Comparison of ENCODE assay signal across 8 cellular contexts in the genomic region with DNA sequence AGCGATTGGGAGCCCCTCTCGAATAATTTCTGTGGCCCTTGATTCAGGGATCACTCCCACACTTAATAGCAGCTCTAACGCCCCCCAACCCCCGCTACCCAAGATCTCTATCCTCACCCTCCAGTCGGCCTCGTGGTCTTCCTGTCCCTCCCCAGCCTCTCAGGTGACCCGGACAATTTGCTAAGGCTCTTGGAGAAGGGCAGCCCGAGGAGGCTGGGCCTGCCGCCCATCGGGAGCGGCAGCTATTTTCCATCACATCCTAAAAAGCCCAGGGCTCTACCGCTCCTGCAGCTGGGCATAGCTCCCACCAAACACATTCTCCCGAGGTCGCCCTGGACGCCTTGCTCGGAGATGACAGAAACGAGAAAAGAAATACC. TPM values are rescaled to one million over a fixed set of nuclear protein-coding genes. Genes with fewer than 3 reads are reported as not detected.
A peak's percentile ranks its signal among the peaks of the same experiment; 100 is the strongest.
DNase-seq lines count a peak whose midpoint lies in the region; ATAC-seq, FAIRE-seq and TF ChIP-seq lines count a peak whose summit lies in the region.

No MANE protein-coding gene starts in this region.

- H3K36me3 ChIP-seq in psoas muscle (ENCODE audit: insufficient read depth in 1 of 2, low read depth in 1 of 2) (peaks cover 0 to 11% of the 10 kb centered on the region in 2 donors), small intestine (ENCODE audit: control insufficient read depth in 2 of 2, insufficient read depth in 2 of 2, low read length in 2 of 2) (peaks cover 0 to 5% of the 10 kb centered on the region in 2 donors)

- peak overlapping the region; percentile 91 for H3K4me3 Mint-ChIP-seq in T-helper 17 cell
- peak overlapping the region; percentile 75 for H3K4me3 Mint-ChIP-seq in glutamatergic neuron (ENCODE audit: unreplicated experiment)

- intact Hi-C loops in psoas muscle (cut with DNase I): loop anchor here (2.0 to 5.0 kb wide), 3 partner anchors 24 to 34 kb away; no protein-coding TSS in a partner anchor

- H3K36me3 Mint-ChIP-seq in T-helper 17 cell (ENCODE audit: low read depth): peaks cover 2% of the 10 kb centered on the region
- H3K36me3 Mint-ChIP-seq in glutamatergic neuron (ENCODE audit: unreplicated experiment): no peaks in the 10 kb centered on the region

- no peaks in the 10 kb centered on the region for H3K9me3 ChIP-seq in T-helper 17 cell (ENCODE audit: control insufficient read depth, low read length, poor library complexity, severe bottlenecking)
- H3K9me3 ChIP-seq in psoas muscle: no peaks in the 10 kb centered on the region
- H3K9me3 ChIP-seq in small intestine (ENCODE audit: control insufficient read depth, low read depth): no peaks in the 10 kb centered on the region

- H3K27ac ChIP-seq in psoas muscle: peak overlapping the region; percentile 83
- peak overlapping the region in 1 of 2 donors; percentile 34 for H3K27ac ChIP-seq in small intestine (ENCODE audit: low read depth in 1 of 2, low read length in 1 of 2)

- H3K4me3 ChIP-seq in GM08714 (ENCODE audit: low read length) (peak overlapping the region; percentile 10; the same call in 1 of the 2 replicates), psoas muscle (peak overlapping the region; percentile 51), small intestine (ENCODE audit: low read depth in 1 of 2, low read length in 2 of 2) (peak overlapping the region in 1 of 2 donors; percentile 30)

- no peak for ATAC-seq in T-helper 17 cell
- peak; percentile 0 to 23 (median 9) for ATAC-seq in psoas muscle

- peaks cover 13% of the 10 kb centered on the region for H3K27me3 Mint-ChIP-seq in T-helper 17 cell
- peaks cover 17% of the 10 kb centered on the region for H3K27me3 Mint-ChIP-seq in glutamatergic neuron (ENCODE audit: unreplicated experiment)

- H3K9me3 Mint-ChIP-seq in glutamatergic neuron (ENCODE audit: unreplicated experiment): peaks cover 5% of the 10 kb centered on the region

- no peak for FAIRE-seq in small intestine (lab: Jason Lieb, UNC)
- FAIRE-seq in HTR-8/SVneo (lab: Jason Lieb, UNC): no peak

- DNase-seq in T-helper 17 cell (no peak), glutamatergic neuron (no peak), psoas muscle (no peak), small intestine (no peak), HTR-8/SVneo (ENCODE audit: insufficient read length, low spot score) (no peak), AG08396 (ENCODE audit: low spot score) (no peak)
- DNase-seq in central memory CD4-positive, alpha-beta T cell: no peak

- H3K4me1 ChIP-seq in psoas muscle (peaks cover 23% of the 10 kb centered on the region), small intestine (ENCODE audit: control insufficient read depth in 2 of 2, insufficient read depth in 1 of 2, low read depth in 1 of 2, low read length in 1 of 2) (peaks cover 0 to 2% of the 10 kb centered on the region in 2 donors)

- WGBS in psoas muscle, 3 donors: 8 to 22% (median 10%) methylated on average over 15 to 17 of the region's 17 CpGs
- 3 to 9% (median 5%) methylated on average over 17 of the region's 17 CpGs for WGBS in small intestine, 3 donors

- TF ChIP-seq CTCF in glutamatergic neuron (IDR thresholded peaks at IDR 0.05; ENCODE audit: partially characterized antibody, unreplicated experiment): no peak
- TF ChIP-seq CTCF in psoas muscle (IDR thresholded peaks at IDR 0.05): no peak

- H3K27me3 ChIP-seq in psoas muscle (ENCODE audit: insufficient read depth in 3 of 3, low read length in 2 of 3) (no peaks in the 10 kb centered on the region), small intestine (ENCODE audit: control insufficient read depth in 2 of 2, insufficient read depth in 2 of 2, low read length in 2 of 2) (no peaks in the 10 kb centered on the region)

- H3K4me1 Mint-ChIP-seq in T-helper 17 cell (peaks cover 14% of the 10 kb centered on the region), glutamatergic neuron (ENCODE audit: low read depth, unreplicated experiment) (peaks cover 4% of the 10 kb centered on the region)

- H3K27ac Mint-ChIP-seq in T-helper 17 cell (peak overlapping the region; percentile 53), glutamatergic neuron (ENCODE audit: unreplicated experiment) (peak overlapping the region; percentile 43)

RNA-seq across cellular contexts. Expression of gene PHLDA3, which starts 12.0 kb away (rescaled TPM):
- total RNA-seq in T-helper 17 cell (1 to 10 TPM; 1.6 to 2.7 TPM), glutamatergic neuron (ENCODE audit: unreplicated experiment) (18.5 TPM), psoas muscle (100 to 1,000 TPM in 1 of 4 donors, 10 to 100 TPM in 3; 41.8 to 116 (median 78.9) TPM)
- polyA plus RNA-seq in psoas muscle (10 to 100 TPM; 42.3 to 62.4 (median 55.1) TPM), small intestine (10 to 100 TPM in 1 of 3 donors, 1 to 10 TPM in 1, under 1 TPM in 1; 0.89 to 13.3 (median 5.7) TPM)

RNA-seq across cellular contexts. Expression of gene CSRP1, which starts 25.9 kb away (rescaled TPM):
- total RNA-seq in T-helper 17 cell (10 to 100 TPM; 37.2 to 51.7 TPM), glutamatergic neuron (ENCODE audit: unreplicated experiment) (6.2 TPM), psoas muscle (10 to 100 TPM; 14.7 to 27.7 (median 24.3) TPM)
- polyA plus RNA-seq in psoas muscle (10 to 100 TPM; 21.1 to 26.4 (median 23.2) TPM), small intestine (100 to 1,000 TPM in 2 of 3 donors, 10 to 100 TPM in 1; 98.6 to 181 (median 126) TPM)

RNA-seq across cellular contexts. Expression of gene NAV1, which starts 57.9 kb away (rescaled TPM):
- total RNA-seq in T-helper 17 cell: 1 to 10 TPM; 3.8 to 3.9 TPM
- 124 TPM for total RNA-seq in glutamatergic neuron (ENCODE audit: unreplicated experiment)
- total RNA-seq in psoas muscle: 10 to 100 TPM in 3 of 4 donors, 1 to 10 TPM in 1; 8.4 to 13.3 (median 11.3) TPM
- polyA plus RNA-seq in psoas muscle: 1 to 10 TPM; 1.8 to 3.1 (median 1.8) TPM
- 1 to 10 TPM in 1 of 3 donors, under 1 TPM in 2; 0.67 to 6.4 (median 0.81) TPM for polyA plus RNA-seq in small intestine

RNA-seq across cellular contexts. Expression of gene TNNI1, which starts 59.5 kb away (rescaled TPM):
- not detected for total RNA-seq in T-helper 17 cell
- total RNA-seq in glutamatergic neuron (ENCODE audit: unreplicated experiment): 4.1 TPM
- 1,000 to 10,000 TPM; 2,137 to 4,600 (median 3,389) TPM for total RNA-seq in psoas muscle
- 1,000 to 10,000 TPM in 2 of 3 donors, 100 to 1,000 TPM in 1; 734 to 2,687 (median 2,500) TPM for polyA plus RNA-seq in psoas muscle
- 1 to 10 TPM in 2 of 3 donors, under 1 TPM in 1; 0.01 to 5.8 (median 3.2) TPM for polyA plus RNA-seq in small intestine
